ENCODE assay signal across 8 cellular contexts in the genomic region with DNA sequence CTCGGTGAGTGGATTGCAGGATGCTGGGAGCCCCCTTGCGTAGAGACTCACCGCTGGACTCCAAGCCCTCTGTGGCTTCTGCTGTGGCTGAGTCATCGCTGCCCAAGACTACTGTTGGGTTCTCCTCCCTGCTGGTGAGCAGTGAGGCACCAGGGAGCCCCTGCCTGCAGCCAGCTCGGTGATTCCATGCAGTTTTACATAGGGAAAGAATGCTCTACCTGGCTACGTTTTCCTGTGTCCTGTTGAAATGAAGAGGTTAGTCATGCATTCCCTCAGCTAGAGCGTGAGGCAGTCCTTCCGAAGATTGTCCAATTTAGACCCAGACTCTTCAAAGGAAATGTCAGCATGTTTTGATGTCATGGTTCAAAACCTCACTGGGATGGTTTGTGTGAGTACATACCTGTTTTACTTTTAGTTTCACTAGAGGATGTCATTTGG. TPM values are rescaled to one million over a fixed set of nuclear protein-coding genes. Genes with fewer than 3 reads are reported as not detected.
DNase-seq lines count a peak whose midpoint lies in the region; ATAC-seq and TF ChIP-seq lines count a peak whose summit lies in the region.

No MANE protein-coding gene starts in this region.

- H3K36me3 Mint-ChIP-seq in WTC11, result no peaks in the 10 kb centered on the region

- H3K27ac Mint-ChIP-seq in WTC11, result peak overlapping the region; percentile 34; the same call in 1 of the 2 replicates

- no peaks in the 10 kb centered on the region for H3K9me3 Mint-ChIP-seq in WTC11

- H3K4me3 Mint-ChIP-seq in WTC11, result no peak overlapping the region

- ATAC-seq in HG02642 (IDR thresholded peaks at IDR 0.05; ENCODE audit: poor library complexity, unreplicated experiment) (peak; percentile 57), WTC11 (peak; percentile 65), GM18520 (IDR thresholded peaks at IDR 0.05; ENCODE audit: unreplicated experiment) (no peak), HG02938 (IDR thresholded peaks at IDR 0.05; ENCODE audit: unreplicated experiment) (no peak)

- CTCF ChIA-PET in WTC11 (lab: Charles Lee), result interaction anchor here (1.5 kb wide), 1 partner anchor 11 kb away, joined by 3 read pairs; no protein-coding TSS in a partner anchor

- no peaks in the 10 kb centered on the region for H3K27me3 Mint-ChIP-seq in WTC11 (ENCODE audit: low read depth)

- H3K4me3 ChIP-seq in fibroblast of mammary gland (ENCODE audit: control insufficient read depth, low read depth, low read length), result no peak overlapping the region

- POLR2A ChIA-PET in WTC11 (lab: Charles Lee), result no interaction called here

- peaks cover 28% of the 10 kb centered on the region for H3K4me1 Mint-ChIP-seq in WTC11

- no peak for TF ChIP-seq CTCF in WTC11 (IDR thresholded peaks at IDR 0.05)
- TF ChIP-seq CTCF in fibroblast of mammary gland (conservative IDR thresholded peaks at IDR 0.05; ENCODE audit: control insufficient read depth, insufficient read depth, low read depth, low read length), result no peak

- peak; percentile 67 for DNase-seq in EH (ENCODE audit: low read depth)
- DNase-seq in WTC11 (ENCODE audit: low spot score), result no peak
- peak; percentile 51 for DNase-seq in fibroblast of mammary gland (ENCODE audit: low read depth)
- no peak for DNase-seq in NCI-H1092 (lab: John Stamatoyannopoulos, UW)
- DNase-seq in ecto neural progenitor cell (ENCODE audit: low spot score), result no peak

TF ChIP-seq in WTC11, 78 proteins besides CTCF, POLR2A, EP300 and RAD21:
- TF ChIP-seq, protein P1, sequence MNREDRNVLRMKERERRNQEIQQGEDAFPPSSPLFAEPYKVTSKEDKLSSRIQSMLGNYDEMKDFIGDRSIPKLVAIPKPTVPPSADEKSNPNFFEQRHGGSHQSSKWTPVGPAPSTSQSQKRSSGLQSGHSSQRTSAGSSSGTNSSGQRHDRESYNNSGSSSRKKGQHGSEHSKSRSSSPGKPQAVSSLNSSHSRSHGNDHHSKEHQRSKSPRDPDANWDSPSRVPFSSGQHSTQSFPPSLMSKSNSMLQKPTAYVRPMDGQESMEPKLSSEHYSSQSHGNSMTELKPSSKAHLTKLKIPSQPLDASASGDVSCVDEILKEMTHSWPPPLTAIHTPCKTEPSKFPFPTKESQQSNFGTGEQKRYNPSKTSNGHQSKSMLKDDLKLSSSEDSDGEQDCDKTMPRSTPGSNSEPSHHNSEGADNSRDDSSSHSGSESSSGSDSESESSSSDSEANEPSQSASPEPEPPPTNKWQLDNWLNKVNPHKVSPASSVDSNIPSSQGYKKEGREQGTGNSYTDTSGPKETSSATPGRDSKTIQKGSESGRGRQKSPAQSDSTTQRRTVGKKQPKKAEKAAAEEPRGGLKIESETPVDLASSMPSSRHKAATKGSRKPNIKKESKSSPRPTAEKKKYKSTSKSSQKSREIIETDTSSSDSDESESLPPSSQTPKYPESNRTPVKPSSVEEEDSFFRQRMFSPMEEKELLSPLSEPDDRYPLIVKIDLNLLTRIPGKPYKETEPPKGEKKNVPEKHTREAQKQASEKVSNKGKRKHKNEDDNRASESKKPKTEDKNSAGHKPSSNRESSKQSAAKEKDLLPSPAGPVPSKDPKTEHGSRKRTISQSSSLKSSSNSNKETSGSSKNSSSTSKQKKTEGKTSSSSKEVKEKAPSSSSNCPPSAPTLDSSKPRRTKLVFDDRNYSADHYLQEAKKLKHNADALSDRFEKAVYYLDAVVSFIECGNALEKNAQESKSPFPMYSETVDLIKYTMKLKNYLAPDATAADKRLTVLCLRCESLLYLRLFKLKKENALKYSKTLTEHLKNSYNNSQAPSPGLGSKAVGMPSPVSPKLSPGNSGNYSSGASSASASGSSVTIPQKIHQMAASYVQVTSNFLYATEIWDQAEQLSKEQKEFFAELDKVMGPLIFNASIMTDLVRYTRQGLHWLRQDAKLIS (CRISPR knock-in tag; IDR thresholded peaks at IDR 0.05; ENCODE audit: borderline replicate concordance), result no peak
- TF ChIP-seq PRRX2 (CRISPR knock-in tag; IDR thresholded peaks at IDR 0.05), result no peak
- TF ChIP-seq ATF1 (CRISPR knock-in tag; IDR thresholded peaks at IDR 0.05), result no peak
- no peak for TF ChIP-seq TP53 (CRISPR knock-in tag; IDR thresholded peaks at IDR 0.05)
- TF ChIP-seq, protein P2, sequence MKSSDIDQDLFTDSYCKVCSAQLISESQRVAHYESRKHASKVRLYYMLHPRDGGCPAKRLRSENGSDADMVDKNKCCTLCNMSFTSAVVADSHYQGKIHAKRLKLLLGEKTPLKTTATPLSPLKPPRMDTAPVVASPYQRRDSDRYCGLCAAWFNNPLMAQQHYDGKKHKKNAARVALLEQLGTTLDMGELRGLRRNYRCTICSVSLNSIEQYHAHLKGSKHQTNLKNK (CRISPR knock-in tag; IDR thresholded peaks at IDR 0.05), result no peak
- TF ChIP-seq, protein P3, sequence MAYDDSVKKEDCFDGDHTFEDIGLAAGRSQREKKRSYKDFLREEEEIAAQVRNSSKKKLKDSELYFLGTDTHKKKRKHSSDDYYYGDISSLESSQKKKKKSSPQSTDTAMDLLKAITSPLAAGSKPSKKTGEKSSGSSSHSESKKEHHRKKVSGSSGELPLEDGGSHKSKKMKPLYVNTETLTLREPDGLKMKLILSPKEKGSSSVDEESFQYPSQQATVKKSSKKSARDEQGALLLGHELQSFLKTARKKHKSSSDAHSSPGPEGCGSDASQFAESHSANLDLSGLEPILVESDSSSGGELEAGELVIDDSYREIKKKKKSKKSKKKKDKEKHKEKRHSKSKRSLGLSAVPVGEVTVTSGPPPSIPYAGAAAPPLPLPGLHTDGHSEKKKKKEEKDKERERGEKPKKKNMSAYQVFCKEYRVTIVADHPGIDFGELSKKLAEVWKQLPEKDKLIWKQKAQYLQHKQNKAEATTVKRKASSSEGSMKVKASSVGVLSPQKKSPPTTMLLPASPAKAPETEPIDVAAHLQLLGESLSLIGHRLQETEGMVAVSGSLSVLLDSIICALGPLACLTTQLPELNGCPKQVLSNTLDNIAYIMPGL (CRISPR knock-in tag; IDR thresholded peaks at IDR 0.05), result no peak
- TF ChIP-seq, protein P4, sequence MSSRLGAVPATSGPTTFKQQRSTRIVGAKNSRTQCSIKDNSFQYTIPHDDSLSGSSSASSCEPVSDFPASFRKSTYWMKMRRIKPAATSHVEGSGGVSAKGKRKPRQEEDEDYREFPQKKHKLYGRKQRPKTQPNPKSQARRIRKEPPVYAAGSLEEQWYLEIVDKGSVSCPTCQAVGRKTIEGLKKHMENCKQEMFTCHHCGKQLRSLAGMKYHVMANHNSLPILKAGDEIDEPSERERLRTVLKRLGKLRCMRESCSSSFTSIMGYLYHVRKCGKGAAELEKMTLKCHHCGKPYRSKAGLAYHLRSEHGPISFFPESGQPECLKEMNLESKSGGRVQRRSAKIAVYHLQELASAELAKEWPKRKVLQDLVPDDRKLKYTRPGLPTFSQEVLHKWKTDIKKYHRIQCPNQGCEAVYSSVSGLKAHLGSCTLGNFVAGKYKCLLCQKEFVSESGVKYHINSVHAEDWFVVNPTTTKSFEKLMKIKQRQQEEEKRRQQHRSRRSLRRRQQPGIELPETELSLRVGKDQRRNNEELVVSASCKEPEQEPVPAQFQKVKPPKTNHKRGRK (CRISPR knock-in tag; IDR thresholded peaks at IDR 0.05; ENCODE audit: borderline replicate concordance), result no peak
- no peak for TF ChIP-seq ZNF423 (CRISPR knock-in tag; IDR thresholded peaks at IDR 0.05)
- TF ChIP-seq, protein P5, sequence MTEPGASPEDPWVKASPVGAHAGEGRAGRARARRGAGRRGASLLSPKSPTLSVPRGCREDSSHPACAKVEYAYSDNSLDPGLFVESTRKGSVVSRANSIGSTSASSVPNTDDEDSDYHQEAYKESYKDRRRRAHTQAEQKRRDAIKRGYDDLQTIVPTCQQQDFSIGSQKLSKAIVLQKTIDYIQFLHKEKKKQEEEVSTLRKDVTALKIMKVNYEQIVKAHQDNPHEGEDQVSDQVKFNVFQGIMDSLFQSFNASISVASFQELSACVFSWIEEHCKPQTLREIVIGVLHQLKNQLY (CRISPR knock-in tag; IDR thresholded peaks at IDR 0.05), result no peak
- TF ChIP-seq, protein P6, sequence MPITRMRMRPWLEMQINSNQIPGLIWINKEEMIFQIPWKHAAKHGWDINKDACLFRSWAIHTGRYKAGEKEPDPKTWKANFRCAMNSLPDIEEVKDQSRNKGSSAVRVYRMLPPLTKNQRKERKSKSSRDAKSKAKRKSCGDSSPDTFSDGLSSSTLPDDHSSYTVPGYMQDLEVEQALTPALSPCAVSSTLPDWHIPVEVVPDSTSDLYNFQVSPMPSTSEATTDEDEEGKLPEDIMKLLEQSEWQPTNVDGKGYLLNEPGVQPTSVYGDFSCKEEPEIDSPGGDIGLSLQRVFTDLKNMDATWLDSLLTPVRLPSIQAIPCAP (CRISPR knock-in tag; IDR thresholded peaks at IDR 0.05), result no peak
- TF ChIP-seq GRHL2 (CRISPR knock-in tag; IDR thresholded peaks at IDR 0.05; ENCODE audit: insufficient replicate concordance, severe bottlenecking), result no peak
- no peak for TF ChIP-seq RORB (CRISPR knock-in tag; IDR thresholded peaks at IDR 0.05)
- no peak for TF ChIP-seq ZNF396 (CRISPR knock-in tag; IDR thresholded peaks at IDR 0.05; ENCODE audit: borderline replicate concordance)
- TF ChIP-seq NR1H2 (CRISPR knock-in tag; IDR thresholded peaks at IDR 0.05), result no peak

RNA-seq across cellular contexts. Expression of a gene that starts 28.2 kb away (rescaled TPM):
- 8.2 to 11.2 TPM (median 9.6 TPM) in 3 replicates for total RNA-seq in WTC11 (2021)

Comparison
In these comparisons a context has a peak if more than half of its experiments do, and no peak if none do; other contexts are left out.
1. DNase-seq: peak in EH (single experiment) and fibroblast of mammary gland (single experiment); none in WTC11 (single experiment), NCI-H1092 (single experiment) and ecto neural progenitor cell (single experiment).
2. ATAC-seq: peak in HG02642 (single experiment) and WTC11 (single experiment); none in GM18520 (single experiment) and HG02938 (single experiment).